Comparison of ENCODE assay signal across 10 cellular contexts in the genomic region with DNA sequence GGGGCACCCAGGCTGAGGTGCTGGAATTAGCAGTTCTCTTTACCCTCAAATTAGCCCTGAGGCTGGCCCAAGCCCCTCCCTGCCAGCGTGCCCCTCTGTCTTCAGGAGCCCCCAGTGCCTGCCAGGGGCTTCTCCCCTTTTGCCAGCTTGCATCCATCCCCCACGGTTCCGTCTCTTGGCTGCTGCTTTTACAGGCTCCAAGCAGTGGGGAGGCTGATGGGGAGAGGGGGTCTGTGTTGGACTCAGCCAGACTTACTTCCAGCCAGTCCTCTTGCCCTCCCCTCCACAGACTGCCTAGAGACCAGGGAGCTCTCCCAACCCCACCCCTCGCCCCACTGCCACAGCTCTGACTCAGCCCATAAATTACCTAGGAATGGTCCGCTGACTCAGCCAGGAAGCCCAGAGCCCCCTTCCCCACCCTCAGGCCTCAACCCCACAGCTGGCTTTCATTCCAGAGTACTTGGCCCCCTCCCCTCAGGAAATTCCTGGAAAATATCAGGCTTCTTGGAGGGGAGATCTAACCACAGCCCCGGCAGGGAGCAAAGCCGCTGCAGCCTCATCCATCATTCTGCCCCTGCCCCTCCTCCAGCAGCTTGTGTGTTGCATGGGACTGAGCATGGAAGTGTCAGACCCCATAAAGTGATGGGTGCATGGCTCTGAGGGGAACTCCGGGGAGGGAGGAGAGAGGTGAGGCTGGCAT.
DNase-seq lines count a peak whose midpoint lies in the region; ATAC-seq, FAIRE-seq and TF ChIP-seq lines count a peak whose summit lies in the region.
"Had no signal": no experiment of that assay in that cellular context is flagged by ENCODE, and none has a peak within 500 bp of the region (broad histone marks: within the 10 kb centered on the region; RNA-seq: fewer than 3 reads in every experiment).

No MANE protein-coding gene starts in this region.

- DNase-seq in natural killer cell treated with Interleukin-12 subunit alpha and Interleukin-12 subunit beta and Interleukin-15 and Interleukin-18, amount 100 ng/mL, for 72 hours (ENCODE audit: low spot score) = peak; percentile 54
- DNase-seq in natural killer cell (no peak), adrenal gland (peak; percentile 75 to 87 (median 81)), keratinocyte (ENCODE audit: low read depth, low spot score) (peak; percentile 94), tibial nerve (ENCODE audit: low spot score in 2 of 2) (no peak)
- DNase-seq: activated CD8-positive, alpha-beta T cell treated with anti-CD3 and anti-CD28 coated beads, Interleukin-2, amount 10 ng/mL, durations not matched to agents 7 days and 5 days had no signal

- peaks cover 3 to 4% of the 10 kb centered on the region in 2 donors for H3K4me1 Mint-ChIP-seq in natural killer cell treated with Interleukin-12 subunit alpha and Interleukin-12 subunit beta and Interleukin-15 and Interleukin-18, amount 100 ng/mL, for 72 hours (ENCODE audit: low read depth in 2 of 2)
- peaks cover 4 to 9% of the 10 kb centered on the region in 2 donors for H3K4me1 Mint-ChIP-seq in natural killer cell

- TF ChIP-seq POLR2A in adrenal gland (IDR thresholded peaks at IDR 0.05) (no peak), tibial nerve (IDR thresholded peaks at IDR 0.05) (no peak), gastroesophageal sphincter (IDR thresholded peaks at IDR 0.05) (no peak)

- no peak for ATAC-seq in natural killer cell treated with Interleukin-12 subunit alpha and Interleukin-12 subunit beta and Interleukin-15 and Interleukin-18, amount 100 ng/mL, for 72 hours
- ATAC-seq in natural killer cell (no peak), HG03175 (IDR thresholded peaks at IDR 0.05; ENCODE audit: unreplicated experiment) (no peak), GM19463 (IDR thresholded peaks at IDR 0.05; ENCODE audit: unreplicated experiment) (no peak), gastroesophageal sphincter (no peak)
- ATAC-seq: activated CD8-positive, alpha-beta T cell treated with anti-CD3 and anti-CD28 coated beads, Interleukin-2, amount 10 ng/mL, durations not matched to agents 7 days and 5 days had no signal

- H3K27ac ChIP-seq in adrenal gland = peak overlapping the region in 2 of 5 donors; percentile 26 to 33
- peak overlapping the region; percentile 95 for H3K27ac ChIP-seq in keratinocyte (ENCODE audit: control insufficient read depth, insufficient read depth, low read length)
- H3K27ac ChIP-seq in tibial nerve = no peak overlapping the region
- H3K27ac ChIP-seq in gastroesophageal sphincter = peak overlapping the region in 1 of 4 donors; percentile 7
- H3K27ac ChIP-seq: C4-2B had no signal

- peak overlapping the region; percentile 81 for H3K9ac ChIP-seq in keratinocyte (ENCODE audit: control insufficient read depth, extremely low read depth, insufficient read depth, low read length)

- peak overlapping the region; percentile 55 for H3K4me2 ChIP-seq in keratinocyte (ENCODE audit: control insufficient read depth, extremely low read depth, insufficient read depth, low read depth, low read length)

- 33 to 58% (median 39%) methylated on average over 6 to 8 of the region's 8 CpGs for WGBS in adrenal gland, 4 donors
- 52 to 56% methylated on average over 8 of the region's 8 CpGs for WGBS in tibial nerve, 2 donors
- WGBS in gastroesophageal sphincter (ENCODE audit: low coverage in 1 of 2), 2 donors = 43 to 60% methylated on average over 3 to 4 of the region's 8 CpGs

- H3K4me3 ChIP-seq in adrenal gland = no peak overlapping the region
- H3K4me3 ChIP-seq in keratinocyte (ENCODE audit: control insufficient read depth in 2 of 3, extremely low read depth in 1 of 3, insufficient read depth in 2 of 3, low read depth in 1 of 3, low read length in 3 of 3) = peak overlapping the region in 1 of 3 experiments; percentile 33
- no peak overlapping the region for H3K4me3 ChIP-seq in tibial nerve
- no peak overlapping the region for H3K4me3 ChIP-seq in gastroesophageal sphincter

- H3K36me3 ChIP-seq in adrenal gland (replicated peaks in 1 of 2) (no peaks in the 10 kb centered on the region), keratinocyte (ENCODE audit: control insufficient read depth in 2 of 2, extremely low read depth in 1 of 2, insufficient read depth in 2 of 2, low read length in 2 of 2) (no peaks in the 10 kb centered on the region), tibial nerve (no peaks in the 10 kb centered on the region), gastroesophageal sphincter (no peaks in the 10 kb centered on the region)

- FAIRE-seq in keratinocyte (lab: Jason Lieb, UNC) = peak; percentile 84

- no peaks in the 10 kb centered on the region for H3K27me3 ChIP-seq in adrenal gland
- no peaks in the 10 kb centered on the region for H3K27me3 ChIP-seq in keratinocyte (ENCODE audit: control insufficient read depth, extremely low read depth, insufficient read depth, low read length)
- no peaks in the 10 kb centered on the region for H3K27me3 ChIP-seq in tibial nerve
- H3K27me3 ChIP-seq in gastroesophageal sphincter = no peaks in the 10 kb centered on the region

- H3K36me3 Mint-ChIP-seq in natural killer cell treated with Interleukin-12 subunit alpha and Interleukin-12 subunit beta and Interleukin-15 and Interleukin-18, amount 100 ng/mL, for 72 hours = no peaks in the 10 kb centered on the region
- no peaks in the 10 kb centered on the region for H3K36me3 Mint-ChIP-seq in natural killer cell

- H2AFZ ChIP-seq in keratinocyte (ENCODE audit: control insufficient read depth, low read length) = no peak overlapping the region

- no peak overlapping the region for H3K27ac Mint-ChIP-seq in natural killer cell treated with Interleukin-12 subunit alpha and Interleukin-12 subunit beta and Interleukin-15 and Interleukin-18, amount 100 ng/mL, for 72 hours
- no peak overlapping the region for H3K27ac Mint-ChIP-seq in natural killer cell
- H3K27ac Mint-ChIP-seq: activated CD8-positive, alpha-beta T cell treated with anti-CD3 and anti-CD28 coated beads, Interleukin-2, amount 10 ng/mL, durations not matched to agents 7 days and 5 days had no signal

- H3K79me2 ChIP-seq in keratinocyte (ENCODE audit: control insufficient read depth, insufficient read depth, low read length) = peaks cover 10% of the 10 kb centered on the region

- peaks cover 17 to 30% of the 10 kb centered on the region in 2 donors for H3K4me1 ChIP-seq in adrenal gland (replicated peaks in 1 of 2)
- H3K4me1 ChIP-seq in keratinocyte (ENCODE audit: control insufficient read depth, extremely low read depth, insufficient read depth, low read length) = peaks cover 55% of the 10 kb centered on the region
- peaks cover 0 to 34% (median 10%) of the 10 kb centered on the region in 4 donors for H3K4me1 ChIP-seq in tibial nerve
- peaks cover 0 to 18% (median 9%) of the 10 kb centered on the region in 3 donors for H3K4me1 ChIP-seq in gastroesophageal sphincter

- intact Hi-C loops in natural killer cell (cut with micrococcal nuclease) (no loop called here), adrenal gland (cut with DNase I) (no loop called here)

- no peak for TF ChIP-seq CTCF in natural killer cell (IDR thresholded peaks at IDR 0.05)
- TF ChIP-seq CTCF in adrenal gland (IDR thresholded peaks at IDR 0.05) = no peak
- no peak for TF ChIP-seq CTCF in keratinocyte (optimal IDR thresholded peaks at IDR 0.05 in 1 of 3, IDR thresholded peaks at IDR 0.05 in 1 of 3, conservative IDR thresholded peaks at IDR 0.05 in 1 of 3; ENCODE audit: extremely low read depth in 1 of 3, insufficient read depth in 2 of 3, low read length in 3 of 3)
- TF ChIP-seq CTCF in tibial nerve (IDR thresholded peaks at IDR 0.05) = no peak
- TF ChIP-seq CTCF in gastroesophageal sphincter (IDR thresholded peaks at IDR 0.05) = no peak

- no peaks in the 10 kb centered on the region for H3K27me3 Mint-ChIP-seq in natural killer cell treated with Interleukin-12 subunit alpha and Interleukin-12 subunit beta and Interleukin-15 and Interleukin-18, amount 100 ng/mL, for 72 hours
- H3K27me3 Mint-ChIP-seq in natural killer cell (ENCODE audit: low read depth in 2 of 2) = peaks cover 0 to 2% of the 10 kb centered on the region in 2 donors

- TF ChIP-seq EP300 in tibial nerve (IDR thresholded peaks at IDR 0.05) = no peak
- no peak for TF ChIP-seq EP300 in gastroesophageal sphincter (IDR thresholded peaks at IDR 0.05)

- dilution Hi-C loops in keratinocyte (cut with MboI; ENCODE audit: extremely low pct_ligation_motif_present, low sequenced_read_pairs) = no loop called here

- H4K20me1 ChIP-seq in keratinocyte (ENCODE audit: control insufficient read depth, extremely low read depth, insufficient read depth, low read length) = no peaks in the 10 kb centered on the region

- no peaks in the 10 kb centered on the region for H3K9me3 Mint-ChIP-seq in natural killer cell treated with Interleukin-12 subunit alpha and Interleukin-12 subunit beta and Interleukin-15 and Interleukin-18, amount 100 ng/mL, for 72 hours
- H3K9me3 Mint-ChIP-seq in natural killer cell = no peaks in the 10 kb centered on the region

- H3K9me3 ChIP-seq in adrenal gland (replicated peaks in 1 of 3) (no peaks in the 10 kb centered on the region), keratinocyte (ENCODE audit: control insufficient read depth, low read depth, low read length) (no peaks in the 10 kb centered on the region), tibial nerve (no peaks in the 10 kb centered on the region), gastroesophageal sphincter (no peaks in the 10 kb centered on the region)

- no peak overlapping the region for H3K4me3 Mint-ChIP-seq in natural killer cell treated with Interleukin-12 subunit alpha and Interleukin-12 subunit beta and Interleukin-15 and Interleukin-18, amount 100 ng/mL, for 72 hours
- H3K4me3 Mint-ChIP-seq in natural killer cell = no peak overlapping the region
- H3K4me3 Mint-ChIP-seq: activated CD8-positive, alpha-beta T cell treated with anti-CD3 and anti-CD28 coated beads, Interleukin-2, amount 10 ng/mL, durations not matched to agents 7 days and 5 days had no signal

- H3K9me1 ChIP-seq in keratinocyte (ENCODE audit: control insufficient read depth, extremely low read depth, insufficient read depth, low read length) = no peaks in the 10 kb centered on the region

Comparison
In these comparisons a context has a peak if more than half of its experiments do, and no peak if none do; other contexts are left out.
1. DNase-seq: peak in natural killer cell treated with Interleukin-12 subunit alpha and Interleukin-12 subunit beta and Interleukin-15 and Interleukin-18, amount 100 ng/mL, for 72 hours (single experiment), adrenal gland (7 of 7) and keratinocyte (single experiment); none in natural killer cell (single experiment) and tibial nerve (0 of 2).